Comparison of ENCODE assay signal across 14 cellular contexts in genomic region chr15:78206326-78207109, GRCh38. TPM values are rescaled to one million over a fixed set of nuclear protein-coding genes. Genes with fewer than 3 reads are reported as not detected.
A peak's percentile ranks its signal among the peaks of the same experiment; 100 is the strongest.
DNase-seq lines count a peak whose midpoint lies in the region; ATAC-seq and TF ChIP-seq lines count a peak whose summit lies in the region.
"Had no signal": no experiment of that assay in that cellular context is flagged by ENCODE, and none has a peak within 500 bp of the region (broad histone marks: within the 10 kb centered on the region; RNA-seq: fewer than 3 reads in every experiment).

No MANE protein-coding gene starts in this region.

- H3K36me3 Mint-ChIP-seq in glutamatergic neuron (ENCODE audit: unreplicated experiment) = no peaks in the 10 kb centered on the region
- H3K36me3 Mint-ChIP-seq in activated CD8-positive, alpha-beta T cell treated with anti-CD3 and anti-CD28 coated beads for 36 hours (ENCODE audit: low read depth) = no peaks in the 10 kb centered on the region

- peaks cover 0 to 22% (median 0%) of the 10 kb centered on the region in 4 donors for H3K4me1 ChIP-seq in Peyer's patch

- H3K36me3 ChIP-seq in Peyer's patch = no peaks in the 10 kb centered on the region

- H3K27me3 Mint-ChIP-seq in glutamatergic neuron (ENCODE audit: unreplicated experiment) = peaks cover 7% of the 10 kb centered on the region
- H3K27me3 Mint-ChIP-seq in activated CD8-positive, alpha-beta T cell treated with anti-CD3 and anti-CD28 coated beads for 36 hours = no peaks in the 10 kb centered on the region

- H3K4me1 Mint-ChIP-seq in glutamatergic neuron (ENCODE audit: low read depth, unreplicated experiment) = peaks cover 19% of the 10 kb centered on the region
- H3K4me1 Mint-ChIP-seq in activated CD8-positive, alpha-beta T cell treated with anti-CD3 and anti-CD28 coated beads for 36 hours (ENCODE audit: low read depth) = no peaks in the 10 kb centered on the region
- H3K4me1 Mint-ChIP-seq: central memory CD8-positive, alpha-beta T cell had no signal

- DNase-seq in ELR (ENCODE audit: low read depth) = peak; percentile 60
- peak in 2 of 3 donors; percentile 6 to 33 for DNase-seq in Peyer's patch
- no peak for DNase-seq in glutamatergic neuron
- peak; percentile 42 for DNase-seq in sciatic nerve (ENCODE audit: low spot score)
- no peak for DNase-seq in GM20000 (ENCODE audit: low spot score)
- DNase-seq in activated CD8-positive, alpha-beta T cell treated with anti-CD3 and anti-CD28 coated beads for 36 hours = no peak
- no peak for DNase-seq in CD1c-positive myeloid dendritic cell (ENCODE audit: extremely low spot score)
- DNase-seq: activated T-cell treated with anti-CD3 and anti-CD28 coated beads, Interleukin-2, amount 50 U/mL, for 4 hours; DMS79 treated with DMSO at 0.1 percent for 48 hours; NCI-H748 treated with DMSO at 0.1 percent for 48 hours; stimulated activated naive CD4-positive, alpha-beta T cell; T-helper 2 cell had no signal

- H3K27ac ChIP-seq in Peyer's patch = no peak overlapping the region

- H3K4me3 ChIP-seq in Peyer's patch = no peak overlapping the region

- CTCF ChIA-PET in activated CD8-positive, alpha-beta T cell treated with anti-CD3 and anti-CD28 coated beads for 36 hours (lab: Charles Lee) = interaction anchor here (0.9 to 2.4 kb wide), 3 partner anchors 11 to 239 kb away, joined by 3 to 17 read pairs (median 3); no protein-coding TSS in a partner anchor

- H3K9me3 ChIP-seq in Peyer's patch = no peaks in the 10 kb centered on the region

- intact Hi-C loops in sciatic nerve (cut with DNase I) = no loop called here
- intact Hi-C loops in activated CD8-positive, alpha-beta T cell treated with anti-CD3 and anti-CD28 coated beads for 36 hours (cut with micrococcal nuclease) = no loop called here

- H3K27ac Mint-ChIP-seq in glutamatergic neuron (ENCODE audit: unreplicated experiment) = peak overlapping the region; percentile 8
- no peak overlapping the region for H3K27ac Mint-ChIP-seq in activated CD8-positive, alpha-beta T cell treated with anti-CD3 and anti-CD28 coated beads for 36 hours

- H3K27me3 ChIP-seq in Peyer's patch = no peaks in the 10 kb centered on the region

- H3K9me3 Mint-ChIP-seq in glutamatergic neuron (ENCODE audit: unreplicated experiment) = peaks cover 3% of the 10 kb centered on the region
- H3K9me3 Mint-ChIP-seq in activated CD8-positive, alpha-beta T cell treated with anti-CD3 and anti-CD28 coated beads for 36 hours = no peaks in the 10 kb centered on the region
- H3K9me3 Mint-ChIP-seq: activated T-cell treated with anti-CD3 and anti-CD28 coated beads, Interleukin-2, amount 50 U/mL, for 4 hours; central memory CD8-positive, alpha-beta T cell had no signal

- ATAC-seq in sciatic nerve (no peak), HG02759 (IDR thresholded peaks at IDR 0.05; ENCODE audit: unreplicated experiment) (no peak)
- ATAC-seq in activated CD8-positive, alpha-beta T cell treated with anti-CD3 and anti-CD28 coated beads for 36 hours = no peak
- ATAC-seq: activated T-cell treated with anti-CD3 and anti-CD28 coated beads, Interleukin-2, amount 50 U/mL, for 4 hours had no signal

- no peak overlapping the region for H3K4me3 Mint-ChIP-seq in glutamatergic neuron (ENCODE audit: unreplicated experiment)
- no peak overlapping the region for H3K4me3 Mint-ChIP-seq in activated CD8-positive, alpha-beta T cell treated with anti-CD3 and anti-CD28 coated beads for 36 hours
- H3K4me3 Mint-ChIP-seq: activated T-cell treated with anti-CD3 and anti-CD28 coated beads, Interleukin-2, amount 50 U/mL, for 4 hours; central memory CD8-positive, alpha-beta T cell had no signal

- TF ChIP-seq CTCF in Peyer's patch (IDR thresholded peaks at IDR 0.05) = no peak
- TF ChIP-seq CTCF in glutamatergic neuron (IDR thresholded peaks at IDR 0.05; ENCODE audit: partially characterized antibody, unreplicated experiment) = no peak
- no peak for TF ChIP-seq CTCF in GM20000 (IDR thresholded peaks at IDR 0.05; ENCODE audit: extremely low read depth, missing control alignments)
- no peak for TF ChIP-seq CTCF in activated CD8-positive, alpha-beta T cell treated with anti-CD3 and anti-CD28 coated beads for 36 hours (IDR thresholded peaks at IDR 0.05)

- no peak for TF ChIP-seq POLR2A in Peyer's patch (IDR thresholded peaks at IDR 0.05)

- POLR2A ChIA-PET in activated CD8-positive, alpha-beta T cell treated with anti-CD3 and anti-CD28 coated beads for 36 hours (lab: Charles Lee) = no interaction called here

RNA-seq across cellular contexts. Expression of gene ACSBG1, which starts 27.8 kb away (rescaled TPM):
- total RNA-seq in Peyer's patch (not detected), glutamatergic neuron (ENCODE audit: unreplicated experiment) (not detected), sciatic nerve (0.18 TPM)
- under 1 TPM in 1 of 2 experiments, not detected in 1; 0.18 TPM for total RNA-seq in activated CD8-positive, alpha-beta T cell treated with anti-CD3 and anti-CD28 coated beads for 36 hours
- total RNA-seq: activated T-cell treated with anti-CD3 and anti-CD28 coated beads, Interleukin-2, amount 50 U/mL, for 4 hours had no signal

RNA-seq across cellular contexts. Expression of gene IDH3A, which starts 57.4 kb away (rescaled TPM):
- total RNA-seq in Peyer's patch (100 to 1,000 TPM; 102 to 175 (median 118) TPM), glutamatergic neuron (ENCODE audit: unreplicated experiment) (40.2 TPM), sciatic nerve (66.9 TPM)
- total RNA-seq in activated CD8-positive, alpha-beta T cell treated with anti-CD3 and anti-CD28 coated beads for 36 hours = 100 to 1,000 TPM; 106 to 110 TPM

RNA-seq across cellular contexts. Expression of gene DNAJA4, which starts 57.8 kb away (rescaled TPM):
- total RNA-seq in Peyer's patch (10 to 100 TPM; 25.6 to 48.9 (median 33.5) TPM), glutamatergic neuron (ENCODE audit: unreplicated experiment) (2.4 TPM), sciatic nerve (18.0 TPM)
- 10 to 100 TPM; 38.1 to 38.8 TPM for total RNA-seq in activated CD8-positive, alpha-beta T cell treated with anti-CD3 and anti-CD28 coated beads for 36 hours

Comparison
In these comparisons a context has a peak if more than half of its experiments do, and no peak if none do; other contexts are left out.
1. DNase-seq: peak in ELR (single experiment), Peyer's patch (2 of 3) and sciatic nerve (single experiment); none in glutamatergic neuron (single experiment), GM20000 (single experiment), activated CD8-positive, alpha-beta T cell treated with anti-CD3 and anti-CD28 coated beads for 36 hours (single experiment) and CD1c-positive myeloid dendritic cell (single experiment).